ENCODE assay signal across 26 cellular contexts in the genomic region with DNA sequence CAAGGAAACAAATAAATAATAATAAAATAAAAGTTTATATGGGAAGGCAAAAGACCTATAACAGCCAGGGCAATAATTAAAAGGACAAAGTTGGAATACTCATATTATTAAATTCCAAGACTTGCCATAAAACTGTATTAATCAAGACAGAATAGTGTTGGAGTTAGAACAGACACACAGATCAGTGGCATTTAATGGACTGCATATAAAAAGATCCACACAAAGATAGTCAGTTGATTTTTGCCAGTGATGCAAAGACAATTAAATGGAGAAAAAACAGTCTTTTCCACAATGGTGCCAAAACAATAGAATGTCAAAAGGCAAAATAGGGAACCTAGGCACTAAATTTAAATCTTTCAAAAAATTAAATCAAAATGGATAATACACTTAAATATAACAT.
"Had no signal": no experiment of that assay in that cellular context is flagged by ENCODE, and none has a peak within 500 bp of the region (broad histone marks: within the 10 kb centered on the region; RNA-seq: fewer than 3 reads in every experiment).

No MANE protein-coding gene starts in this region.

- H3K27me3 ChIP-seq: stomach, suprapubic skin, testis, tibial artery, tibial nerve, transverse colon, upper lobe of left lung, upper lobe of right lung, uterus, vagina had no signal

- DNase-seq: stimulated activated CD4-positive, alpha-beta T cell treated with anti-CD3 and anti-CD28 coated beads, Interleukin-2, amount 100 ng/mL, for 48 hours; stimulated activated CD4-positive, alpha-beta T cell treated with anti-CD3 and anti-CD28 coated beads, Interleukin-4, amount 100 ng/mL, for 1 hour; stimulated activated CD4-positive, alpha-beta T cell treated with anti-CD3 and anti-CD28 coated beads, Interleukin-4, amount 100 ng/mL, for 24 hours; stimulated activated CD4-positive, alpha-beta T cell treated with anti-CD3 and anti-CD28 coated beads, Interleukin-4, amount 100 ng/mL, for 4 hours; stimulated activated CD8-positive, alpha-beta memory T cell treated with anti-CD3 and anti-CD28 coated beads, Interleukin-4, amount 100 ng/mL, for 48 hours; stimulated activated naive B cell treated with anti-CD40 and anti-IgM and Interleukin-4, amounts not matched to agents 10 μg/mL and 1 μg/mL and 100 μg/mL, for 72 hours; stimulated activated naive CD4-positive, alpha-beta T cell; stimulated activated naive CD4-positive, alpha-beta T cell treated with Interleukin-2 at 50 U/mL for 16 hours; stimulated activated naive CD8-positive, alpha-beta T cell treated with anti-CD3 and anti-CD28 coated beads, Interleukin-15, amount 100 ng/mL, for 72 hours; stimulated activated naive CD8-positive, alpha-beta T cell treated with anti-CD3 and anti-CD28 coated beads, Interleukin-15, Interleukin-2, amounts not matched to agents 100 U/mL and 50 U/mL, for 24 hours; stomach; substantia nigra; testis; tibial artery; transverse colon; trophoblast cell; upper lobe of left lung; upper lobe of right lung; uterus had no signal

- H3K4me1 ChIP-seq: stomach, suprapubic skin, testis, tibial artery, tibial nerve, transverse colon, upper lobe of left lung, upper lobe of right lung, uterus, vagina had no signal

- H3K36me3 ChIP-seq: stomach, suprapubic skin, thoracic aorta, tibial artery, tibial nerve, transverse colon, upper lobe of left lung, upper lobe of right lung, uterus, vagina had no signal

- H3K27ac ChIP-seq: stomach, suprapubic skin, testis, thoracic aorta, tibial artery, tibial nerve, transverse colon, upper lobe of left lung, upper lobe of right lung, uterus, vagina had no signal

- H3K9me3 ChIP-seq: stomach, suprapubic skin, testis, thoracic aorta, tibial artery, tibial nerve, transverse colon, upper lobe of left lung, upper lobe of right lung, uterus, vagina had no signal

- FAIRE-seq: urothelium cell line had no signal

- ATAC-seq: stimulated activated effector memory CD8-positive, alpha-beta T cell treated with anti-CD3 and anti-CD28 coated beads, Interleukin-12 subunit alpha, Interleukin-12 subunit beta, amount 100 ng/mL, for 72 hours; stimulated activated memory B cell treated with anti-CD40 and anti-IgM and Interleukin-4, amounts not matched to agents 10 μg/mL and 1 μg/mL and 100 μg/mL, for 72 hours; stimulated activated naive B cell treated with anti-CD40 and anti-IgM and Interleukin-4, amounts not matched to agents 10 μg/mL and 1 μg/mL and 100 μg/mL, for 72 hours; stimulated activated naive CD8-positive, alpha-beta T cell treated with anti-CD3 and anti-CD28 coated beads, Interleukin-15, amount 100 ng/mL, for 72 hours; stimulated activated naive CD8-positive, alpha-beta T cell treated with anti-CD3 and anti-CD28 coated beads, Interleukin-15, Interleukin-2, amounts not matched to agents 100 U/mL and 50 U/mL, for 24 hours; upper lobe of right lung had no signal

- H3K4me3 ChIP-seq: stomach, suprapubic skin, testis, thoracic aorta, tibial artery, tibial nerve, transverse colon, upper lobe of left lung, upper lobe of right lung, uterus, vagina had no signal
